Comparison of ENCODE assay signal across 14 cellular contexts in the genomic region with DNA sequence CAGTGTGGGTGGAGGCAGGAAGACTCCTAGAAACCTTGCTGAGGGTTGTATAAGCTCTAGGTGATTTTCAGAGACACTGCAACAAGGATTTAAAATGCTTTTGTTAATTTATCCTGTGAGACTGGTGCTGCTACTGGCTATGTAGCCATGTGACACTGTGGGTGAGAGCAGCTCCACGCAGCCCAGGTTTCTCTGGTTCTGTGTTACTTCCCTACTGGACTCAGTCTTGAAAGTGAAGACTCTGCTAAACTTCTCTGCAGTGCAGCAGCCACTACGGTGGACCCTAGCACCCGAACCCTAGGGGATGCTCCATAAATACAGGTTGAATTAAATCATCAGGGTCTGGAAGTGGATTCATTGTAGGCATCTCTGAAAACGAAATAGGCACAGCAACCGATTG. TPM values are rescaled to one million over a fixed set of nuclear protein-coding genes. Genes with fewer than 3 reads are reported as not detected.
DNase-seq lines count a peak whose midpoint lies in the region; ATAC-seq and TF ChIP-seq lines count a peak whose summit lies in the region.
"Had no signal": no experiment of that assay in that cellular context is flagged by ENCODE, and none has a peak within 500 bp of the region (broad histone marks: within the 10 kb centered on the region; RNA-seq: fewer than 3 reads in every experiment).

No MANE protein-coding gene starts in this region.

- peaks cover 10% of the 10 kb centered on the region for H3K36me3 Mint-ChIP-seq in glutamatergic neuron (ENCODE audit: unreplicated experiment)
- peaks cover 6% of the 10 kb centered on the region for H3K36me3 Mint-ChIP-seq in neural crest cell (ENCODE audit: low read depth)
- peaks cover 10% of the 10 kb centered on the region for H3K36me3 Mint-ChIP-seq in natural killer cell treated with Interleukin-12 subunit alpha and Interleukin-12 subunit beta and Interleukin-15 and Interleukin-18, amount 100 ng/mL, for 72 hours
- H3K36me3 Mint-ChIP-seq in activated T-helper 1 cell treated with anti-CD3 and anti-CD28 coated beads, Interleukin-12 subunit alpha, Interleukin-12 subunit beta, Interleukin-2, Interleukin-4 antibody, amounts not matched to agents 30 ng/mL and 10 ng/mL and 1 ng/mL, durations not matched to agents 14 hours and 24 hours and 36 hours (ENCODE audit: low read depth): no peaks in the 10 kb centered on the region
- no peaks in the 10 kb centered on the region for H3K36me3 Mint-ChIP-seq in activated CD4-positive, alpha-beta T cell treated with anti-CD3 and anti-CD28 coated beads, Interleukin-2, amount 10 ng/mL, durations not matched to agents 7 days and 5 days (ENCODE audit: low read depth)
- H3K36me3 Mint-ChIP-seq: CD14-positive monocyte; CD8-positive, alpha-beta T cell had no signal

- 81% methylated on average over 5 of the region's 5 CpGs for WGBS in HUES64

- intact Hi-C loops in activated T-helper 1 cell treated with anti-CD3 and anti-CD28 coated beads, Interleukin-12 subunit alpha, Interleukin-12 subunit beta, Interleukin-2, Interleukin-4 antibody, amounts not matched to agents 30 ng/mL and 10 ng/mL and 1 ng/mL, durations not matched to agents 14 hours and 24 hours and 36 hours (cut with micrococcal nuclease): no loop called here

- CTCF ChIA-PET in activated CD4-positive, alpha-beta T cell treated with anti-CD3 and anti-CD28 coated beads, Interleukin-2, amount 10 ng/mL, durations not matched to agents 7 days and 5 days (lab: Charles Lee): no interaction called here

- H3K27me3 Mint-ChIP-seq in glutamatergic neuron (ENCODE audit: unreplicated experiment): no peaks in the 10 kb centered on the region
- H3K27me3 Mint-ChIP-seq in neural crest cell (ENCODE audit: low read depth): no peaks in the 10 kb centered on the region
- peaks cover 8 to 24% of the 10 kb centered on the region in 2 donors for H3K27me3 Mint-ChIP-seq in natural killer cell treated with Interleukin-12 subunit alpha and Interleukin-12 subunit beta and Interleukin-15 and Interleukin-18, amount 100 ng/mL, for 72 hours
- no peaks in the 10 kb centered on the region for H3K27me3 Mint-ChIP-seq in activated T-helper 1 cell treated with anti-CD3 and anti-CD28 coated beads, Interleukin-12 subunit alpha, Interleukin-12 subunit beta, Interleukin-2, Interleukin-4 antibody, amounts not matched to agents 30 ng/mL and 10 ng/mL and 1 ng/mL, durations not matched to agents 14 hours and 24 hours and 36 hours (ENCODE audit: insufficient read depth)
- H3K27me3 Mint-ChIP-seq in activated CD4-positive, alpha-beta T cell treated with anti-CD3 and anti-CD28 coated beads, Interleukin-2, amount 10 ng/mL, durations not matched to agents 7 days and 5 days: peaks cover 13% of the 10 kb centered on the region

- H3K4me3 ChIP-seq in HUES64 (ENCODE audit: low read length): 0 out of 2 replicates have a peak overlapping the region, but pooled peaks have one; percentile 1

- POLR2A ChIA-PET in activated CD4-positive, alpha-beta T cell treated with anti-CD3 and anti-CD28 coated beads, Interleukin-2, amount 10 ng/mL, durations not matched to agents 7 days and 5 days (lab: Charles Lee): no interaction called here

- H3K36me3 ChIP-seq in HUES64 (ENCODE audit: insufficient read depth, low read length): no peaks in the 10 kb centered on the region

- peak overlapping the region; percentile 16; the same call in 1 of the 2 replicates for H3K27ac ChIP-seq in HUES64 (ENCODE audit: low read depth, low read length)

- H3K4me1 Mint-ChIP-seq in glutamatergic neuron (ENCODE audit: low read depth, unreplicated experiment): peaks cover 7% of the 10 kb centered on the region
- peaks cover 18% of the 10 kb centered on the region for H3K4me1 Mint-ChIP-seq in neural crest cell
- H3K4me1 Mint-ChIP-seq in natural killer cell treated with Interleukin-12 subunit alpha and Interleukin-12 subunit beta and Interleukin-15 and Interleukin-18, amount 100 ng/mL, for 72 hours (ENCODE audit: low read depth in 2 of 2): no peaks in the 10 kb centered on the region
- H3K4me1 Mint-ChIP-seq in activated T-helper 1 cell treated with anti-CD3 and anti-CD28 coated beads, Interleukin-12 subunit alpha, Interleukin-12 subunit beta, Interleukin-2, Interleukin-4 antibody, amounts not matched to agents 30 ng/mL and 10 ng/mL and 1 ng/mL, durations not matched to agents 14 hours and 24 hours and 36 hours (ENCODE audit: low read depth): no peaks in the 10 kb centered on the region
- no peaks in the 10 kb centered on the region for H3K4me1 Mint-ChIP-seq in activated CD4-positive, alpha-beta T cell treated with anti-CD3 and anti-CD28 coated beads, Interleukin-2, amount 10 ng/mL, durations not matched to agents 7 days and 5 days
- H3K4me1 Mint-ChIP-seq: CD14-positive monocyte, IgD-negative memory B cell had no signal

- DNase-seq in glutamatergic neuron: no peak
- no peak for DNase-seq in neural crest cell (ENCODE audit: low read depth, low spot score)
- DNase-seq in superior temporal gyrus (ENCODE audit: extremely low spot score): peak; percentile 20
- no peak for DNase-seq in natural killer cell treated with Interleukin-12 subunit alpha and Interleukin-12 subunit beta and Interleukin-15 and Interleukin-18, amount 100 ng/mL, for 72 hours (ENCODE audit: low spot score)
- no peak for DNase-seq in activated T-helper 1 cell treated with anti-CD3 and anti-CD28 coated beads, Interleukin-12 subunit alpha, Interleukin-12 subunit beta, Interleukin-2, Interleukin-4 antibody, amounts not matched to agents 30 ng/mL and 10 ng/mL and 1 ng/mL, durations not matched to agents 14 hours and 24 hours and 36 hours (ENCODE audit: low spot score)
- no peak for DNase-seq in activated CD4-positive, alpha-beta T cell treated with anti-CD3 and anti-CD28 coated beads, Interleukin-2, amount 10 ng/mL, durations not matched to agents 7 days and 5 days
- no peak for DNase-seq in activated CD4-positive, alpha-beta T cell treated with anti-CD3 and anti-CD28 coated beads, Interleukin-2, amount 50 U/mL, for 1 hour
- DNase-seq: CD8-positive, alpha-beta T cell; COR-L47; DMS153; GF-D8 had no signal

- ATAC-seq in natural killer cell treated with Interleukin-12 subunit alpha and Interleukin-12 subunit beta and Interleukin-15 and Interleukin-18, amount 100 ng/mL, for 72 hours: no peak
- ATAC-seq: CD8-positive, alpha-beta T cell had no signal

- H3K4me1 ChIP-seq in HUES64 (ENCODE audit: insufficient read depth, low read length): peaks cover 19% of the 10 kb centered on the region

- peaks cover 8% of the 10 kb centered on the region; the same call in 1 of the 2 replicates for H3K9me3 ChIP-seq in HUES64 (ENCODE audit: insufficient read depth, low read depth, low read length)

- H3K27ac Mint-ChIP-seq in glutamatergic neuron (ENCODE audit: unreplicated experiment) (peak overlapping the region; percentile 4), neural crest cell (ENCODE audit: unreplicated experiment) (peak overlapping the region; percentile 68)
- no peak overlapping the region for H3K27ac Mint-ChIP-seq in natural killer cell treated with Interleukin-12 subunit alpha and Interleukin-12 subunit beta and Interleukin-15 and Interleukin-18, amount 100 ng/mL, for 72 hours
- H3K27ac Mint-ChIP-seq in activated T-helper 1 cell treated with anti-CD3 and anti-CD28 coated beads, Interleukin-12 subunit alpha, Interleukin-12 subunit beta, Interleukin-2, Interleukin-4 antibody, amounts not matched to agents 30 ng/mL and 10 ng/mL and 1 ng/mL, durations not matched to agents 14 hours and 24 hours and 36 hours: no peak overlapping the region
- no peak overlapping the region for H3K27ac Mint-ChIP-seq in activated CD4-positive, alpha-beta T cell treated with anti-CD3 and anti-CD28 coated beads, Interleukin-2, amount 10 ng/mL, durations not matched to agents 7 days and 5 days
- H3K27ac Mint-ChIP-seq: CD14-positive monocyte; CD8-positive, alpha-beta T cell; IgD-negative memory B cell had no signal

- peak overlapping the region; percentile 7 for H3K4me3 Mint-ChIP-seq in glutamatergic neuron (ENCODE audit: unreplicated experiment)
- H3K4me3 Mint-ChIP-seq in neural crest cell: peak overlapping the region; percentile 10
- no peak overlapping the region for H3K4me3 Mint-ChIP-seq in natural killer cell treated with Interleukin-12 subunit alpha and Interleukin-12 subunit beta and Interleukin-15 and Interleukin-18, amount 100 ng/mL, for 72 hours
- no peak overlapping the region for H3K4me3 Mint-ChIP-seq in activated T-helper 1 cell treated with anti-CD3 and anti-CD28 coated beads, Interleukin-12 subunit alpha, Interleukin-12 subunit beta, Interleukin-2, Interleukin-4 antibody, amounts not matched to agents 30 ng/mL and 10 ng/mL and 1 ng/mL, durations not matched to agents 14 hours and 24 hours and 36 hours
- no peak overlapping the region for H3K4me3 Mint-ChIP-seq in activated CD4-positive, alpha-beta T cell treated with anti-CD3 and anti-CD28 coated beads, Interleukin-2, amount 10 ng/mL, durations not matched to agents 7 days and 5 days
- H3K4me3 Mint-ChIP-seq: CD14-positive monocyte; CD8-positive, alpha-beta T cell; IgD-negative memory B cell had no signal

- H3K27me3 ChIP-seq in HUES64 (ENCODE audit: insufficient read depth, low read length): no peaks in the 10 kb centered on the region

- H3K9ac ChIP-seq in HUES64 (ENCODE audit: low read depth, low read length): no peak overlapping the region

- TF ChIP-seq CTCF in glutamatergic neuron (IDR thresholded peaks at IDR 0.05; ENCODE audit: partially characterized antibody, unreplicated experiment) (no peak), neural crest cell (conservative IDR thresholded peaks at IDR 0.05) (no peak)

- H3K9me3 Mint-ChIP-seq in glutamatergic neuron (ENCODE audit: unreplicated experiment): no peaks in the 10 kb centered on the region
- peaks cover 9% of the 10 kb centered on the region for H3K9me3 Mint-ChIP-seq in neural crest cell
- H3K9me3 Mint-ChIP-seq in natural killer cell treated with Interleukin-12 subunit alpha and Interleukin-12 subunit beta and Interleukin-15 and Interleukin-18, amount 100 ng/mL, for 72 hours: peaks cover 2% of the 10 kb centered on the region
- H3K9me3 Mint-ChIP-seq in activated T-helper 1 cell treated with anti-CD3 and anti-CD28 coated beads, Interleukin-12 subunit alpha, Interleukin-12 subunit beta, Interleukin-2, Interleukin-4 antibody, amounts not matched to agents 30 ng/mL and 10 ng/mL and 1 ng/mL, durations not matched to agents 14 hours and 24 hours and 36 hours: peaks cover 5% of the 10 kb centered on the region
- no peaks in the 10 kb centered on the region for H3K9me3 Mint-ChIP-seq in activated CD4-positive, alpha-beta T cell treated with anti-CD3 and anti-CD28 coated beads, Interleukin-2, amount 10 ng/mL, durations not matched to agents 7 days and 5 days

RNA-seq across cellular contexts. Expression of gene EFNA5, which starts 25.8 kb away (rescaled TPM):
- polyA plus RNA-seq in HUES64 (2013, experiment 1 of 2): 12.5 TPM
- polyA plus RNA-seq in HUES64 (2013, experiment 2 of 2): 10.6 TPM
- total RNA-seq in glutamatergic neuron (ENCODE audit: unreplicated experiment) (158 TPM), neural crest cell (42.2 and 43.0 TPM in 2 replicates)
- total RNA-seq in natural killer cell treated with Interleukin-12 subunit alpha and Interleukin-12 subunit beta and Interleukin-15 and Interleukin-18, amount 100 ng/mL, for 72 hours: 1 to 10 TPM; 1.2 to 2.2 TPM
- total RNA-seq in activated T-helper 1 cell treated with anti-CD3 and anti-CD28 coated beads, Interleukin-12 subunit alpha, Interleukin-12 subunit beta, Interleukin-2, Interleukin-4 antibody, amounts not matched to agents 30 ng/mL and 10 ng/mL and 1 ng/mL, durations not matched to agents 14 hours and 24 hours and 36 hours: not detected in 2 replicates
- not detected for total RNA-seq in activated CD4-positive, alpha-beta T cell treated with anti-CD3 and anti-CD28 coated beads, Interleukin-2, amount 10 ng/mL, durations not matched to agents 7 days and 5 days
- total RNA-seq: CD8-positive, alpha-beta T cell had no signal
- polyA plus RNA-seq: CD14-positive monocyte, IgD-negative memory B cell had no signal

Comparison
In these comparisons a context has a peak if more than half of its experiments do, and no peak if none do; other contexts are left out.
1. H3K27ac Mint-ChIP-seq: peak in glutamatergic neuron (single experiment) and neural crest cell (single experiment); none in natural killer cell treated with Interleukin-12 subunit alpha and Interleukin-12 subunit beta and Interleukin-15 and Interleukin-18, amount 100 ng/mL, for 72 hours (0 of 2), activated T-helper 1 cell treated with anti-CD3 and anti-CD28 coated beads, Interleukin-12 subunit alpha, Interleukin-12 subunit beta, Interleukin-2, Interleukin-4 antibody, amounts not matched to agents 30 ng/mL and 10 ng/mL and 1 ng/mL, durations not matched to agents 14 hours and 24 hours and 36 hours (single experiment) and activated CD4-positive, alpha-beta T cell treated with anti-CD3 and anti-CD28 coated beads, Interleukin-2, amount 10 ng/mL, durations not matched to agents 7 days and 5 days (single experiment).
2. H3K4me3 Mint-ChIP-seq: peak in glutamatergic neuron (single experiment) and neural crest cell (single experiment); none in natural killer cell treated with Interleukin-12 subunit alpha and Interleukin-12 subunit beta and Interleukin-15 and Interleukin-18, amount 100 ng/mL, for 72 hours (single experiment), activated T-helper 1 cell treated with anti-CD3 and anti-CD28 coated beads, Interleukin-12 subunit alpha, Interleukin-12 subunit beta, Interleukin-2, Interleukin-4 antibody, amounts not matched to agents 30 ng/mL and 10 ng/mL and 1 ng/mL, durations not matched to agents 14 hours and 24 hours and 36 hours (single experiment) and activated CD4-positive, alpha-beta T cell treated with anti-CD3 and anti-CD28 coated beads, Interleukin-2, amount 10 ng/mL, durations not matched to agents 7 days and 5 days (single experiment).
3. RNA of gene EFNA5, which starts 25.8 kb away (total RNA-seq): 158 TPM in glutamatergic neuron (single experiment) and 42.2 to 43.0 TPM in neural crest cell; 1.2 to 2.2 TPM in natural killer cell treated with Interleukin-12 subunit alpha and Interleukin-12 subunit beta and Interleukin-15 and Interleukin-18, amount 100 ng/mL, for 72 hours, not detected in activated T-helper 1 cell treated with anti-CD3 and anti-CD28 coated beads, Interleukin-12 subunit alpha, Interleukin-12 subunit beta, Interleukin-2, Interleukin-4 antibody, amounts not matched to agents 30 ng/mL and 10 ng/mL and 1 ng/mL, durations not matched to agents 14 hours and 24 hours and 36 hours and not detected in activated CD4-positive, alpha-beta T cell treated with anti-CD3 and anti-CD28 coated beads, Interleukin-2, amount 10 ng/mL, durations not matched to agents 7 days and 5 days; every median in the first group is over 10 times any median in the second.